In genomic region chr5:90940227-90940995, GRCh38 we compare ENCODE assay signal across 8 cellular contexts.
DNase-seq lines count a peak whose midpoint lies in the region; ATAC-seq and TF ChIP-seq lines count a peak whose summit lies in the region.

No MANE protein-coding gene starts in this region.

- H3K4me1 Mint-ChIP-seq in WTC11 (peaks cover 32% of the 10 kb centered on the region), glutamatergic neuron (ENCODE audit: low read depth, unreplicated experiment) (peaks cover 7% of the 10 kb centered on the region)

- CTCF ChIA-PET in WTC11 (lab: Charles Lee): no interaction called here

- H3K36me3 Mint-ChIP-seq in WTC11 (peaks cover 8% of the 10 kb centered on the region; the same call in 1 of the 2 replicates), glutamatergic neuron (ENCODE audit: unreplicated experiment) (no peaks in the 10 kb centered on the region)

- ATAC-seq in GM18511 (IDR thresholded peaks at IDR 0.05; ENCODE audit: unreplicated experiment) (peak; percentile 99), WTC11 (peak; percentile 100)

- DNase-seq in H7: peak; percentile 60
- peak; percentile 66 for DNase-seq in M059J (ENCODE audit: low read depth)
- peak; percentile 65 for DNase-seq in WTC11 (ENCODE audit: low spot score)
- DNase-seq in glutamatergic neuron: peak; percentile 59
- peak; percentile 55 for DNase-seq in stimulated activated CD4-positive, alpha-beta T cell treated with anti-CD3 and anti-CD28 coated beads, Interleukin-1b, Interleukin-23, amount 100 ng/mL, for 48 hours
- DNase-seq in NCI-H1048 (lab: John Stamatoyannopoulos, UW): no peak
- no peak for DNase-seq in CD1c-positive myeloid dendritic cell (ENCODE audit: extremely low spot score)

- peaks cover 7% of the 10 kb centered on the region; the same call in 1 of the 2 replicates for H3K9me3 Mint-ChIP-seq in WTC11
- H3K9me3 Mint-ChIP-seq in glutamatergic neuron (ENCODE audit: unreplicated experiment): peaks cover 2% of the 10 kb centered on the region

- no peaks in the 10 kb centered on the region for H3K36me3 ChIP-seq in H7 (replicated peaks; ENCODE audit: control insufficient read depth, insufficient read depth, low read length)

- H3K27me3 Mint-ChIP-seq in WTC11 (ENCODE audit: low read depth): no peaks in the 10 kb centered on the region
- H3K27me3 Mint-ChIP-seq in glutamatergic neuron (ENCODE audit: unreplicated experiment): no peaks in the 10 kb centered on the region

- peak overlapping the region; percentile 97 for H3K27ac Mint-ChIP-seq in WTC11
- peak overlapping the region; percentile 82 for H3K27ac Mint-ChIP-seq in glutamatergic neuron (ENCODE audit: unreplicated experiment)

- POLR2A ChIA-PET in WTC11 (lab: Charles Lee): no interaction called here

- H3K4me3 Mint-ChIP-seq in WTC11: no peak overlapping the region
- H3K4me3 Mint-ChIP-seq in glutamatergic neuron (ENCODE audit: unreplicated experiment): peak overlapping the region; percentile 58

- TF ChIP-seq CTCF in WTC11 (IDR thresholded peaks at IDR 0.05) (no peak), glutamatergic neuron (IDR thresholded peaks at IDR 0.05; ENCODE audit: partially characterized antibody, unreplicated experiment) (no peak)

- H3K27me3 ChIP-seq in H7 (ENCODE audit: control insufficient read depth, insufficient read depth, low read length): no peaks in the 10 kb centered on the region

- H3K4me3 ChIP-seq in H7 (ENCODE audit: insufficient read depth, low read depth, low read length): no peak overlapping the region

TF ChIP-seq in WTC11, 78 proteins besides CTCF, POLR2A, EP300 and RAD21:
- TF ChIP-seq CDX4 (CRISPR knock-in tag; IDR thresholded peaks at IDR 0.05; ENCODE audit: borderline replicate concordance): no peak
- TF ChIP-seq RORB (CRISPR knock-in tag; IDR thresholded peaks at IDR 0.05): no peak
- TF ChIP-seq JAZF1 (CRISPR knock-in tag; IDR thresholded peaks at IDR 0.05): no peak
- TF ChIP-seq FOXP4 (CRISPR knock-in tag; IDR thresholded peaks at IDR 0.05): no peak
- no peak for TF ChIP-seq ZNF138 (CRISPR knock-in tag; conservative IDR thresholded peaks at IDR 0.05)
- TF ChIP-seq NFATC4 (CRISPR knock-in tag; IDR thresholded peaks at IDR 0.05): no peak
- no peak for TF ChIP-seq ATF1 (CRISPR knock-in tag; IDR thresholded peaks at IDR 0.05)
- no peak for TF ChIP-seq USF2 (CRISPR knock-in tag; IDR thresholded peaks at IDR 0.05)
- no peak for TF ChIP-seq ZNF512 (CRISPR knock-in tag; IDR thresholded peaks at IDR 0.05; ENCODE audit: borderline replicate concordance)
- no peak for TF ChIP-seq SOX15 (CRISPR knock-in tag; IDR thresholded peaks at IDR 0.05)
- TF ChIP-seq HMGA2 (CRISPR knock-in tag; IDR thresholded peaks at IDR 0.05): no peak
- no peak for TF ChIP-seq TCF7 (CRISPR knock-in tag; IDR thresholded peaks at IDR 0.05; ENCODE audit: low read depth)
- no peak for TF ChIP-seq NR1H2 (CRISPR knock-in tag; IDR thresholded peaks at IDR 0.05)
- no peak for TF ChIP-seq MLX (CRISPR knock-in tag; IDR thresholded peaks at IDR 0.05)
- TF ChIP-seq GTF2I (CRISPR knock-in tag; conservative IDR thresholded peaks at IDR 0.05): no peak
- no peak for TF ChIP-seq CREB1 (CRISPR knock-in tag; IDR thresholded peaks at IDR 0.05)
- no peak for TF ChIP-seq ARID4B (CRISPR knock-in tag; IDR thresholded peaks at IDR 0.05; ENCODE audit: borderline replicate concordance)

Comparison
In these comparisons a context has a peak if more than half of its experiments do, and no peak if none do; other contexts are left out.
1. DNase-seq: peak in H7 (single experiment), M059J (single experiment), WTC11 (single experiment), glutamatergic neuron (single experiment) and stimulated activated CD4-positive, alpha-beta T cell treated with anti-CD3 and anti-CD28 coated beads, Interleukin-1b, Interleukin-23, amount 100 ng/mL, for 48 hours (single experiment); none in NCI-H1048 (single experiment) and CD1c-positive myeloid dendritic cell (single experiment).